In the genomic region with DNA sequence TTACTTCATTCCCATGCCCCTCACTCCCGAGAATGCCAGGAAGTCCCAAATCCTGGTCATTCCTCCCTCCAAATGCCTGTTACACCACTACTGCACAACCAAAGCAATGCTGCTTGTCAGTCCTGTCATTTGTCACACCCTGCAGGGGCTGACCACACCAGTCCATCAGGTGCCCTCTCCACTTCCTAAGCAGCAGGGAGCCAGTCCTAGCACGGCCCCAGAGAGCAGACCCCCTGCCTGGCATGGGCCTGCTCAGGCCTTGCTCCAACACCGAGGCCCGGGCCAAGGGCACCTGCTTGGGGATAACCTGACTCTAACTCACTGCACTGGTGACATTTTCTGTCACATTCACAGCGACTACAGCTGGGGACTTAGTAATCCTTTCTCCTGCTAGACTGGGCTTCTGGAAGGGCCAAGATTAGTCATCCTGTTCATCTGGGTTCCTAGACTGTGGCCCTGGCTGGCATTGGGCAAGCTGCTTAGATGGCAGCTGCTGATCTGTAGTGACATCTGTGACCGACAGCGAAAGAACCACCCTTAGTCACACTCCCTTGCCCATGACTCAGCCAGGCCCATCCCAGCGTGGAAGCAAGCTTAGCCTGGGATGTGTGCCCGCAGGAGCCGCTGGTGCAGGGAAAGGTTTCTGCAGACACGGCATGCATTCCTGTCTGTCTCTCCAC, we compare ENCODE assay signal across 10 cellular contexts. TPM values are rescaled to one million over a fixed set of nuclear protein-coding genes. Genes with fewer than 3 reads are reported as not detected.
DNase-seq lines count a peak whose midpoint lies in the region; ATAC-seq, FAIRE-seq and TF ChIP-seq lines count a peak whose summit lies in the region.
"Had no signal": no experiment of that assay in that cellular context is flagged by ENCODE, and none has a peak within 500 bp of the region (broad histone marks: within the 10 kb centered on the region; RNA-seq: fewer than 3 reads in every experiment).

No MANE protein-coding gene starts in this region.

- peaks cover 36% of the 10 kb centered on the region for H3K36me3 ChIP-seq in GM23248 (ENCODE audit: low read depth)
- H3K36me3 ChIP-seq in bronchial epithelial cell (ENCODE audit: control insufficient read depth, insufficient read depth, low read length), result peaks cover 33% of the 10 kb centered on the region

- no peaks in the 10 kb centered on the region for H3K27me3 Mint-ChIP-seq in osteocyte (ENCODE audit: unreplicated experiment)

- peaks cover 93% of the 10 kb centered on the region for H3K79me2 ChIP-seq in GM23248 (ENCODE audit: insufficient read depth)

- H3K9ac ChIP-seq in GM23248, result no peak overlapping the region

- TF ChIP-seq CTCF in bronchial epithelial cell (IDR thresholded peaks at IDR 0.05; ENCODE audit: insufficient read depth, low read length, severe bottlenecking), result no peak
- no peak for TF ChIP-seq CTCF in osteocyte (IDR thresholded peaks at IDR 0.05)

- peaks cover 26% of the 10 kb centered on the region for H3K36me3 Mint-ChIP-seq in osteocyte (ENCODE audit: unreplicated experiment)

- peaks cover 12% of the 10 kb centered on the region for H3K4me1 ChIP-seq in GM23248 (ENCODE audit: insufficient read depth)

- H3K27ac ChIP-seq in GM23248, result peak overlapping the region; percentile 49

- no peak for FAIRE-seq in bronchial epithelial cell (lab: Jason Lieb, UNC)

- no peaks in the 10 kb centered on the region for H3K9me3 Mint-ChIP-seq in osteocyte (ENCODE audit: unreplicated experiment)

- CTCF ChIA-PET in HEK293T (lab: Yijun Ruan, JAX), result no interaction called here

- H2AFZ ChIP-seq in GM23248, result no peak overlapping the region

- H3K4me2 ChIP-seq in GM23248 (ENCODE audit: unreplicated experiment), result no peak overlapping the region

- POLR2A ChIA-PET in HEK293T (lab: Yijun Ruan, JAX), result interaction anchor here (2.4 to 3.8 kb wide), 2 partner anchors 13 to 16 kb away, joined by 10 to 30 read pairs; partner anchors contain the start of gene ARHGDIA

- in situ Hi-C loops in GM23248 (cut with MboI), result no loop called here

- no peaks in the 10 kb centered on the region for H3K9me3 ChIP-seq in GM23248 (ENCODE audit: low read depth)

- DNase-seq in GM23248 (peak; percentile 81), NCI-H1694 treated with DMSO at 0.1 percent for 48 hours (lab: John Stamatoyannopoulos, UW) (peak; percentile 71), bronchial epithelial cell (ENCODE audit: low read depth) (peak; percentile 40), osteocyte (ENCODE audit: extremely low spot score, unreplicated experiment) (no peak), NCI-H187 treated with DMSO at 0.1 percent for 48 hours (lab: John Stamatoyannopoulos, UW) (no peak), NCI-H128 (lab: John Stamatoyannopoulos, UW; ENCODE audit: unreplicated experiment) (no peak), HEK293T (ENCODE audit: extremely low spot score) (no peak)
- DNase-seq: activated T-cell treated with anti-CD3 and anti-CD28 coated beads, Interleukin-2, amount 50 U/mL, for 48 hours; dermis blood vessel endothelial cell had no signal

- H4K20me1 ChIP-seq in GM23248 (ENCODE audit: insufficient read depth), result no peaks in the 10 kb centered on the region; the same call in 1 of the 2 replicates

- H3K9me2 ChIP-seq in GM23248 (ENCODE audit: insufficient read depth), result no peaks in the 10 kb centered on the region

- H3K4me1 Mint-ChIP-seq in osteocyte (ENCODE audit: unreplicated experiment), result peaks cover 20% of the 10 kb centered on the region

- 53 to 55% methylated on average over 11 of the region's 11 CpGs for WGBS in GM23248 (ENCODE audit: low coverage in 1 of 2, low lambda C conversion rate in 2 of 2, missing lambda C conversion rate in 2 of 2), 2 experiments

- ATAC-seq in HG03196 (IDR thresholded peaks at IDR 0.05; ENCODE audit: unreplicated experiment), result no peak

- no peak overlapping the region for H3K4me3 Mint-ChIP-seq in osteocyte (ENCODE audit: unreplicated experiment)

- peak overlapping the region; percentile 66 for H3K27ac Mint-ChIP-seq in osteocyte (ENCODE audit: unreplicated experiment)

- peaks cover 12% of the 10 kb centered on the region; the same call in 1 of the 2 replicates for H3F3A ChIP-seq in GM23248 (ENCODE audit: insufficient read depth)

- H3K27me3 ChIP-seq in GM23248 (replicated peaks; ENCODE audit: insufficient read depth), result no peaks in the 10 kb centered on the region
- no peaks in the 10 kb centered on the region for H3K27me3 ChIP-seq in bronchial epithelial cell (ENCODE audit: control insufficient read depth, insufficient read depth, low read length)

- H3K4me3 ChIP-seq in GM23248 (no peak overlapping the region), bronchial epithelial cell (ENCODE audit: low read depth, low read length) (no peak overlapping the region)

TF ChIP-seq in HEK293T, 16 proteins besides CTCF, POLR2A, EP300 and RAD21:
- TF ChIP-seq FOXK2 (IDR thresholded peaks at IDR 0.05) (no peak), NFRKB (IDR thresholded peaks at IDR 0.05) (no peak), BHLHE40 (IDR thresholded peaks at IDR 0.05; ENCODE audit: borderline replicate concordance) (no peak), SP1 (IDR thresholded peaks at IDR 0.05) (no peak), ARNT (IDR thresholded peaks at IDR 0.05) (no peak), HDGF (IDR thresholded peaks at IDR 0.05; ENCODE audit: borderline replicate concordance) (no peak), TARDBP (IDR thresholded peaks at IDR 0.05) (no peak), L3MBTL2 (conservative IDR thresholded peaks at IDR 0.05) (no peak), SUZ12 (IDR thresholded peaks at IDR 0.05) (no peak), LEF1 (IDR thresholded peaks at IDR 0.05; ENCODE audit: borderline replicate concordance) (no peak), ELF4 (IDR thresholded peaks at IDR 0.05) (no peak), FOXA1 (IDR thresholded peaks at IDR 0.05) (no peak), ZNF384 (IDR thresholded peaks at IDR 0.05) (no peak)
- TF ChIP-seq, protein P1, sequence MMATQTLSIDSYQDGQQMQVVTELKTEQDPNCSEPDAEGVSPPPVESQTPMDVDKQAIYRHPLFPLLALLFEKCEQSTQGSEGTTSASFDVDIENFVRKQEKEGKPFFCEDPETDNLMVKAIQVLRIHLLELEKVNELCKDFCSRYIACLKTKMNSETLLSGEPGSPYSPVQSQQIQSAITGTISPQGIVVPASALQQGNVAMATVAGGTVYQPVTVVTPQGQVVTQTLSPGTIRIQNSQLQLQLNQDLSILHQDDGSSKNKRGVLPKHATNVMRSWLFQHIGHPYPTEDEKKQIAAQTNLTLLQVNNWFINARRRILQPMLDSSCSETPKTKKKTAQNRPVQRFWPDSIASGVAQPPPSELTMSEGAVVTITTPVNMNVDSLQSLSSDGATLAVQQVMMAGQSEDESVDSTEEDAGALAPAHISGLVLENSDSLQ (IDR thresholded peaks at IDR 0.05), result no peak

RNA-seq across cellular contexts. Expression of gene ALYREF, which starts 5.4 kb away (rescaled TPM):
- total RNA-seq in GM23248 (2014; rRNA removed; shearing (Covaris generic)), result 80.6 and 100 TPM in 2 replicates
- 6.9 and 8.6 TPM in 2 replicates for polyA plus RNA-seq in GM23248 (2016; fragmentation: Nextera tagmentation; extraction: Ambion mirVana)
- 105 and 145 TPM in 2 replicates for total RNA-seq in bronchial epithelial cell
- total RNA-seq in osteocyte, result 72.6 and 78.5 TPM in 2 replicates

RNA-seq across cellular contexts. Expression of gene ANAPC11, which starts 5.5 kb away (rescaled TPM):
- 175 and 179 TPM in 2 replicates for total RNA-seq in GM23248 (2014; rRNA removed; shearing (Covaris generic))
- 428 and 436 TPM in 2 replicates for polyA plus RNA-seq in GM23248 (2016; fragmentation: Nextera tagmentation; extraction: Ambion mirVana)
- 237 and 251 TPM in 2 replicates for total RNA-seq in bronchial epithelial cell
- 119 and 138 TPM in 2 replicates for total RNA-seq in osteocyte

RNA-seq across cellular contexts. Expression of gene ARHGDIA, which starts 14.9 kb away (rescaled TPM):
- total RNA-seq in GM23248 (2014; rRNA removed; shearing (Covaris generic)), result 193 and 208 TPM in 2 replicates
- polyA plus RNA-seq in GM23248 (2016; fragmentation: Nextera tagmentation; extraction: Ambion mirVana), result 310 and 313 TPM in 2 replicates
- total RNA-seq in bronchial epithelial cell (57.4 and 67.0 TPM in 2 replicates), osteocyte (430 and 433 TPM in 2 replicates)

RNA-seq across cellular contexts. Expression of gene NPB, which starts 16.0 kb away (rescaled TPM):
- total RNA-seq in GM23248 (2014; rRNA removed; shearing (Covaris generic)), result 2.4 TPM in 2 replicates
- polyA plus RNA-seq in GM23248 (2016; fragmentation: Nextera tagmentation; extraction: Ambion mirVana), result 1.1 and 1.6 TPM in 2 replicates
- 0.26 and 0.51 TPM in 2 replicates for total RNA-seq in bronchial epithelial cell
- total RNA-seq in osteocyte, result 0.56 and 0.68 TPM in 2 replicates
- total RNA-seq: dermis blood vessel endothelial cell had no signal

RNA-seq across cellular contexts. Expression of gene PCYT2, which starts 25.2 kb away (rescaled TPM):
- total RNA-seq in GM23248 (2014; rRNA removed; shearing (Covaris generic)), result 34.7 and 36.9 TPM in 2 replicates
- polyA plus RNA-seq in GM23248 (2016; fragmentation: Nextera tagmentation; extraction: Ambion mirVana), result 25.6 and 27.6 TPM in 2 replicates
- 16.5 and 29.5 TPM in 2 replicates for total RNA-seq in bronchial epithelial cell
- total RNA-seq in osteocyte, result 33.2 and 38.0 TPM in 2 replicates

Comparison
In these comparisons a context has a peak if more than half of its experiments do, and no peak if none do; other contexts are left out.
1. DNase-seq: peak in GM23248 (single experiment), NCI-H1694 treated with DMSO at 0.1 percent for 48 hours (single experiment) and bronchial epithelial cell (single experiment); none in osteocyte (single experiment), NCI-H187 treated with DMSO at 0.1 percent for 48 hours (single experiment), NCI-H128 (single experiment) and HEK293T (single experiment).